In the genomic region with DNA sequence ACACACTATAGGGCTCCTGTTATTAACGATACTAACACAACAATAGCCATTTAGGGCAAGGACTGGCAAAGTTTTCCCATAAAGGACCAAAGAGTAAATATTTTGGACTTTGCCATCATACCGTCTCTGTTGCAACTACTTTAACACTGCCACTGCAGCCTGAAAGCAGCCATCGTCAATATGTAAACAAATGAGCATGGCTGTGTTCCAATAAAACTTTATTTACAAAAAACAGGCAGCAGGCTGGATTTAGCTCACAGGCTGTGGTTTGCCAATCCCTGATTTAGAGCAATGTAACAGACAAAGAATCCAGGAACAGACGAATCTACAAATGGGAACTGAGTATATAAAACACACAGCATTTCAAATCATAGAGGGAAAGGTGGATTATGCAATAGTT, we compare ENCODE assay signal across 1 cellular context.
TF ChIP-seq lines count a peak whose summit lies in the region.

No MANE protein-coding gene starts in this region.

TF ChIP-seq in A549, 52 proteins besides CTCF, POLR2A, EP300 and RAD21:
- TF ChIP-seq, protein P1, sequence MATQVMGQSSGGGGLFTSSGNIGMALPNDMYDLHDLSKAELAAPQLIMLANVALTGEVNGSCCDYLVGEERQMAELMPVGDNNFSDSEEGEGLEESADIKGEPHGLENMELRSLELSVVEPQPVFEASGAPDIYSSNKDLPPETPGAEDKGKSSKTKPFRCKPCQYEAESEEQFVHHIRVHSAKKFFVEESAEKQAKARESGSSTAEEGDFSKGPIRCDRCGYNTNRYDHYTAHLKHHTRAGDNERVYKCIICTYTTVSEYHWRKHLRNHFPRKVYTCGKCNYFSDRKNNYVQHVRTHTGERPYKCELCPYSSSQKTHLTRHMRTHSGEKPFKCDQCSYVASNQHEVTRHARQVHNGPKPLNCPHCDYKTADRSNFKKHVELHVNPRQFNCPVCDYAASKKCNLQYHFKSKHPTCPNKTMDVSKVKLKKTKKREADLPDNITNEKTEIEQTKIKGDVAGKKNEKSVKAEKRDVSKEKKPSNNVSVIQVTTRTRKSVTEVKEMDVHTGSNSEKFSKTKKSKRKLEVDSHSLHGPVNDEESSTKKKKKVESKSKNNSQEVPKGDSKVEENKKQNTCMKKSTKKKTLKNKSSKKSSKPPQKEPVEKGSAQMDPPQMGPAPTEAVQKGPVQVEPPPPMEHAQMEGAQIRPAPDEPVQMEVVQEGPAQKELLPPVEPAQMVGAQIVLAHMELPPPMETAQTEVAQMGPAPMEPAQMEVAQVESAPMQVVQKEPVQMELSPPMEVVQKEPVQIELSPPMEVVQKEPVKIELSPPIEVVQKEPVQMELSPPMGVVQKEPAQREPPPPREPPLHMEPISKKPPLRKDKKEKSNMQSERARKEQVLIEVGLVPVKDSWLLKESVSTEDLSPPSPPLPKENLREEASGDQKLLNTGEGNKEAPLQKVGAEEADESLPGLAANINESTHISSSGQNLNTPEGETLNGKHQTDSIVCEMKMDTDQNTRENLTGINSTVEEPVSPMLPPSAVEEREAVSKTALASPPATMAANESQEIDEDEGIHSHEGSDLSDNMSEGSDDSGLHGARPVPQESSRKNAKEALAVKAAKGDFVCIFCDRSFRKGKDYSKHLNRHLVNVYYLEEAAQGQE (IDR thresholded peaks at IDR 0.05) = no peak
- no peak for TF ChIP-seq EHF (CRISPR knock-in tag; IDR thresholded peaks at IDR 0.05)
- TF ChIP-seq, protein P2, sequence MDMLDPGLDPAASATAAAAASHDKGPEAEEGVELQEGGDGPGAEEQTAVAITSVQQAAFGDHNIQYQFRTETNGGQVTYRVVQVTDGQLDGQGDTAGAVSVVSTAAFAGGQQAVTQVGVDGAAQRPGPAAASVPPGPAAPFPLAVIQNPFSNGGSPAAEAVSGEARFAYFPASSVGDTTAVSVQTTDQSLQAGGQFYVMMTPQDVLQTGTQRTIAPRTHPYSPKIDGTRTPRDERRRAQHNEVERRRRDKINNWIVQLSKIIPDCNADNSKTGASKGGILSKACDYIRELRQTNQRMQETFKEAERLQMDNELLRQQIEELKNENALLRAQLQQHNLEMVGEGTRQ (IDR thresholded peaks at IDR 0.05) = no peak
- no peak for TF ChIP-seq ZNF302 (CRISPR knock-in tag; IDR thresholded peaks at IDR 0.05)
